9 cellular contexts compared by ENCODE assay signal in genomic region chr11:533586-534196, GRCh38. TPM values are rescaled to one million over a fixed set of nuclear protein-coding genes. Genes with fewer than 3 reads are reported as not detected.
DNase-seq lines count a peak whose midpoint lies in the region; ATAC-seq and TF ChIP-seq lines count a peak whose summit lies in the region.
"Had no signal": no experiment of that assay in that cellular context is flagged by ENCODE, and none has a peak within 500 bp of the region (broad histone marks: within the 10 kb centered on the region; RNA-seq: fewer than 3 reads in every experiment).

No MANE protein-coding gene starts in this region.

- H3K4me1 Mint-ChIP-seq in activated CD4-positive, alpha-beta T cell treated with anti-CD3 and anti-CD28 coated beads, Interleukin-2, amount 10 ng/mL, durations not matched to agents 7 days and 5 days: peaks cover 19% of the 10 kb centered on the region

- H3K27ac ChIP-seq in OCI-LY3 (ENCODE audit: low read length) (no peak overlapping the region), esophagus (ENCODE audit: low read depth in 2 of 2, low read length in 1 of 2) (no peak overlapping the region)
- H3K27ac ChIP-seq: pancreas had no signal

- peak overlapping the region; percentile 84 for H3K4me3 ChIP-seq in OCI-LY3 (ENCODE audit: low read length)
- peak overlapping the region; percentile 72 to 81 for H3K4me3 ChIP-seq in esophagus (ENCODE audit: low read depth in 1 of 2, low read length in 2 of 2)
- H3K4me3 ChIP-seq in skeletal muscle satellite cell (ENCODE audit: low read length): peak overlapping the region; percentile 98

- peaks cover 10% of the 10 kb centered on the region for H4K20me1 ChIP-seq in OCI-LY3 (ENCODE audit: insufficient read depth, low read length)

- POLR2A ChIA-PET in activated CD4-positive, alpha-beta T cell treated with anti-CD3 and anti-CD28 coated beads, Interleukin-2, amount 10 ng/mL, durations not matched to agents 7 days and 5 days (lab: Charles Lee): no interaction called here

- no peak for DNase-seq in activated CD4-positive, alpha-beta T cell treated with anti-CD3 and anti-CD28 coated beads, Interleukin-2, amount 10 ng/mL, durations not matched to agents 7 days and 5 days
- no peak for DNase-seq in activated CD4-positive, alpha-beta T cell treated with anti-CD3 and anti-CD28 coated beads, Interleukin-2, amount 50 U/mL, for 48 hours
- no peak for DNase-seq in DMS53 (lab: John Stamatoyannopoulos, UW)
- DNase-seq in A172 (ENCODE audit: low spot score): no peak

- TF ChIP-seq CTCF in OCI-LY3 (IDR thresholded peaks at IDR 0.05; ENCODE audit: low read depth, low read length): no peak

- CTCF ChIA-PET in activated CD4-positive, alpha-beta T cell treated with anti-CD3 and anti-CD28 coated beads, Interleukin-2, amount 10 ng/mL, durations not matched to agents 7 days and 5 days (lab: Charles Lee): interaction anchor here (0.6 to 5.2 kb wide), 3 partner anchors 15 to 211 kb away, joined by 3 to 36 read pairs (median 3); no protein-coding TSS in a partner anchor

- H3K4me2 ChIP-seq in OCI-LY3 (ENCODE audit: low read length) (peak overlapping the region; percentile 74; the same call in 1 of the 2 replicates), skeletal muscle satellite cell (ENCODE audit: low read length) (peak overlapping the region; percentile 87)

- no peaks in the 10 kb centered on the region for H3K9me3 Mint-ChIP-seq in activated CD4-positive, alpha-beta T cell treated with anti-CD3 and anti-CD28 coated beads, Interleukin-2, amount 10 ng/mL, durations not matched to agents 7 days and 5 days

- ATAC-seq in GM18520 (IDR thresholded peaks at IDR 0.05; ENCODE audit: unreplicated experiment): no peak

- no peak overlapping the region for H3K27ac Mint-ChIP-seq in activated CD4-positive, alpha-beta T cell treated with anti-CD3 and anti-CD28 coated beads, Interleukin-2, amount 10 ng/mL, durations not matched to agents 7 days and 5 days

- H3K4me1 ChIP-seq in OCI-LY3 (ENCODE audit: low read length) (peaks cover 20% of the 10 kb centered on the region; the same call in 1 of the 2 replicates), esophagus (ENCODE audit: control insufficient read depth in 2 of 2, insufficient read depth in 2 of 2, low read length in 1 of 2) (peaks cover 5 to 32% of the 10 kb centered on the region in 2 donors), skeletal muscle satellite cell (ENCODE audit: control insufficient read depth, insufficient read depth, low read length) (peaks cover 29% of the 10 kb centered on the region)

- no peaks in the 10 kb centered on the region for H3K27me3 Mint-ChIP-seq in activated CD4-positive, alpha-beta T cell treated with anti-CD3 and anti-CD28 coated beads, Interleukin-2, amount 10 ng/mL, durations not matched to agents 7 days and 5 days

- H3K79me2 ChIP-seq in OCI-LY3 (ENCODE audit: low read length): peaks cover 12% of the 10 kb centered on the region

- H3K9me3 ChIP-seq in OCI-LY3 (ENCODE audit: insufficient read depth, low read length) (no peaks in the 10 kb centered on the region), esophagus (ENCODE audit: control insufficient read depth in 2 of 2, insufficient read depth in 1 of 2, low read depth in 1 of 2, low read length in 1 of 2) (no peaks in the 10 kb centered on the region), skeletal muscle satellite cell (replicated peaks; ENCODE audit: low read length) (no peaks in the 10 kb centered on the region)
- H3K9me3 ChIP-seq: pancreas had no signal

- H3K36me3 Mint-ChIP-seq in activated CD4-positive, alpha-beta T cell treated with anti-CD3 and anti-CD28 coated beads, Interleukin-2, amount 10 ng/mL, durations not matched to agents 7 days and 5 days (ENCODE audit: low read depth): peaks cover 10% of the 10 kb centered on the region

- no peaks in the 10 kb centered on the region for H3K36me3 ChIP-seq in OCI-LY3 (replicated peaks; ENCODE audit: low read depth, low read length)
- H3K36me3 ChIP-seq in esophagus (ENCODE audit: control insufficient read depth in 2 of 2, insufficient read depth in 2 of 2, low read length in 1 of 2): peaks cover 0 to 38% of the 10 kb centered on the region in 2 donors
- H3K36me3 ChIP-seq in skeletal muscle satellite cell (ENCODE audit: insufficient read depth, low read length): peaks cover 23% of the 10 kb centered on the region

- no peaks in the 10 kb centered on the region for H3K27me3 ChIP-seq in OCI-LY3 (ENCODE audit: low read depth, low read length)
- no peaks in the 10 kb centered on the region for H3K27me3 ChIP-seq in esophagus (ENCODE audit: control insufficient read depth in 1 of 2, insufficient read depth in 2 of 2, low read length in 2 of 2)
- no peaks in the 10 kb centered on the region for H3K27me3 ChIP-seq in skeletal muscle satellite cell (ENCODE audit: control insufficient read depth, insufficient read depth, low read length)
- H3K27me3 ChIP-seq: pancreas had no signal

- H3K9ac ChIP-seq in OCI-LY3 (ENCODE audit: low read length) (no peak overlapping the region), skeletal muscle satellite cell (ENCODE audit: low read depth, low read length) (peak overlapping the region; percentile 87)

- H3K4me3 Mint-ChIP-seq in activated CD4-positive, alpha-beta T cell treated with anti-CD3 and anti-CD28 coated beads, Interleukin-2, amount 10 ng/mL, durations not matched to agents 7 days and 5 days: peak overlapping the region; percentile 77

- WGBS in esophagus, 2 donors: 88 to 89% methylated on average over 24 to 25 of the region's 25 CpGs

- H2AFZ ChIP-seq in OCI-LY3 (ENCODE audit: low read depth, low read length): no peak overlapping the region

RNA-seq across cellular contexts. Expression of gene HRAS, which starts 1.7 kb away (rescaled TPM):
- 10 to 100 TPM; 51.7 to 63.5 TPM for total RNA-seq in activated CD4-positive, alpha-beta T cell treated with anti-CD3 and anti-CD28 coated beads, Interleukin-2, amount 10 ng/mL, durations not matched to agents 7 days and 5 days
- 100 to 1,000 TPM; 163 to 257 TPM for polyA plus RNA-seq in esophagus
- 44.9 and 70.6 TPM in 2 replicates for total RNA-seq in skeletal muscle satellite cell (2012; rRNA removed)
- total RNA-seq in A172 (2014; rRNA removed; shearing (Covaris generic)): 74.6 and 99.9 TPM in 2 replicates

RNA-seq across cellular contexts. Expression of gene LRRC56, which starts 3.6 kb away (rescaled TPM):
- total RNA-seq in activated CD4-positive, alpha-beta T cell treated with anti-CD3 and anti-CD28 coated beads, Interleukin-2, amount 10 ng/mL, durations not matched to agents 7 days and 5 days: 1 to 10 TPM; 2.0 to 2.1 TPM
- polyA plus RNA-seq in esophagus: 1 to 10 TPM; 1.7 to 4.0 TPM
- total RNA-seq in skeletal muscle satellite cell (2012; rRNA removed): under 0.01 TPM in 2 replicates
- total RNA-seq in A172 (2014; rRNA removed; shearing (Covaris generic)): not detected in 2 replicates

RNA-seq across cellular contexts. Expression of gene RNH1, which starts 26.6 kb away (rescaled TPM):
- 10 to 100 TPM; 90.6 to 99.5 TPM for total RNA-seq in activated CD4-positive, alpha-beta T cell treated with anti-CD3 and anti-CD28 coated beads, Interleukin-2, amount 10 ng/mL, durations not matched to agents 7 days and 5 days
- polyA plus RNA-seq in esophagus: 100 to 1,000 TPM; 106 to 219 TPM
- 386 and 479 TPM in 2 replicates for total RNA-seq in skeletal muscle satellite cell (2012; rRNA removed)
- 299 and 316 TPM in 2 replicates for total RNA-seq in A172 (2014; rRNA removed; shearing (Covaris generic))

RNA-seq across cellular contexts. Expression of gene LMNTD2, which starts 26.8 kb away (rescaled TPM):
- total RNA-seq in activated CD4-positive, alpha-beta T cell treated with anti-CD3 and anti-CD28 coated beads, Interleukin-2, amount 10 ng/mL, durations not matched to agents 7 days and 5 days: 1 to 10 TPM; 3.4 to 4.8 TPM
- polyA plus RNA-seq in esophagus: 1 to 10 TPM; 2.9 to 6.9 TPM
- total RNA-seq in skeletal muscle satellite cell (2012; rRNA removed): under 0.01 TPM in 1 of 2 replicates, not detected in the other
- total RNA-seq in A172 (2014; rRNA removed; shearing (Covaris generic)): 2.4 and 4.4 TPM in 2 replicates

RNA-seq across cellular contexts. Expression of gene RASSF7, which starts 27.1 kb away (rescaled TPM):
- total RNA-seq in activated CD4-positive, alpha-beta T cell treated with anti-CD3 and anti-CD28 coated beads, Interleukin-2, amount 10 ng/mL, durations not matched to agents 7 days and 5 days: 10 to 100 TPM; 30.7 to 38.1 TPM
- polyA plus RNA-seq in esophagus: 10 to 100 TPM; 46.6 to 82.4 TPM
- 2.0 and 3.9 TPM in 2 replicates for total RNA-seq in skeletal muscle satellite cell (2012; rRNA removed)
- total RNA-seq in A172 (2014; rRNA removed; shearing (Covaris generic)): 24.9 and 43.9 TPM in 2 replicates
